ENCODE assay signal across 3 cellular contexts in the genomic region with DNA sequence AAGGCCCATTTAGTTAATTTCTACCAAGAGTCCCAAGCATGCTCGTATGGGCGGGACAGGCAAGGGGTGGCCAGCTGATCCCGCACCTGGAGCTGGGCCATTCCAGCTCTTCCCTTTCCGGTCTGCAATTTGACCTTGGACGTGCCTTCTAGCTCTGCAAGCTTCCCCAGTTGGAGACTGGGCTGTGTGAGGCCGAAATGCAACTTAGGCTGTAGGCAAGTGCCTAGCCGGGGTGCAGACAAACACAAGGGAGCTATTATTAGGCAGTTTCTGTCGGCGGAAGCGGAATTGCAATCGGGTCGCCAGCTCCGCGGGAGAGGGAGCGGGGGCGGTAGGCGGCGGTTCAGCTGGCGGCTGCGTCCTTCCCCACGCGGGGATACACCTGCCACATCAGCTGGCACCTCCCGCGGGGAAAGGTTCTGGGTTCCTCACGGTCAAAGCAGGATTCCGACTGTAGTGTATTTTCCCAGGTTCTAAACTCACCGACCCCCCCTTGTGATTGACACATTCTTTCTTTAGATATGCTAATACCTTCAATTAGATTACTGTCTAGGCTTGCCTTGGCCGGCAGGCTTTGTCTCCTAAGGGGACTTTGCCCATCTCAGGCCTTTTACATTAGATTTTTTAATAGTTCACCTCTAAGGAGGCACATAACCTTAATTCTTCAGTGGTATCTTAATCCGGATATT.
TF ChIP-seq lines count a peak whose summit lies in the region.

No MANE protein-coding gene starts in this region.

TF ChIP-seq in liver, 16 proteins besides CTCF, POLR2A, EP300 and RAD21:
- TF ChIP-seq FOXA1 (IDR thresholded peaks at IDR 0.05), result no peak
- TF ChIP-seq, protein P1, sequence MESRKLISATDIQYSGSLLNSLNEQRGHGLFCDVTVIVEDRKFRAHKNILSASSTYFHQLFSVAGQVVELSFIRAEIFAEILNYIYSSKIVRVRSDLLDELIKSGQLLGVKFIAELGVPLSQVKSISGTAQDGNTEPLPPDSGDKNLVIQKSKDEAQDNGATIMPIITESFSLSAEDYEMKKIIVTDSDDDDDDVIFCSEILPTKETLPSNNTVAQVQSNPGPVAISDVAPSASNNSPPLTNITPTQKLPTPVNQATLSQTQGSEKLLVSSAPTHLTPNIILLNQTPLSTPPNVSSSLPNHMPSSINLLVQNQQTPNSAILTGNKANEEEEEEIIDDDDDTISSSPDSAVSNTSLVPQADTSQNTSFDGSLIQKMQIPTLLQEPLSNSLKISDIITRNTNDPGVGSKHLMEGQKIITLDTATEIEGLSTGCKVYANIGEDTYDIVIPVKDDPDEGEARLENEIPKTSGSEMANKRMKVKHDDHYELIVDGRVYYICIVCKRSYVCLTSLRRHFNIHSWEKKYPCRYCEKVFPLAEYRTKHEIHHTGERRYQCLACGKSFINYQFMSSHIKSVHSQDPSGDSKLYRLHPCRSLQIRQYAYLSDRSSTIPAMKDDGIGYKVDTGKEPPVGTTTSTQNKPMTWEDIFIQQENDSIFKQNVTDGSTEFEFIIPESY (IDR thresholded peaks at IDR 0.05), result no peak
- no peak for TF ChIP-seq FOXA2 (IDR thresholded peaks at IDR 0.05)
- peak; percentile 9 for TF ChIP-seq SP1 (IDR thresholded peaks at IDR 0.05)
- peak; percentile 59 to 76 for TF ChIP-seq EGR1 (IDR thresholded peaks at IDR 0.05; ENCODE audit: low read depth in 2 of 2)
- TF ChIP-seq, protein P2, sequence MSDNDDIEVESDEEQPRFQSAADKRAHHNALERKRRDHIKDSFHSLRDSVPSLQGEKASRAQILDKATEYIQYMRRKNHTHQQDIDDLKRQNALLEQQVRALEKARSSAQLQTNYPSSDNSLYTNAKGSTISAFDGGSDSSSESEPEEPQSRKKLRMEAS (IDR thresholded peaks at IDR 0.05), result no peak
- no peak for TF ChIP-seq TAF1 (conservative IDR thresholded peaks at IDR 0.05)
- TF ChIP-seq, protein P3, sequence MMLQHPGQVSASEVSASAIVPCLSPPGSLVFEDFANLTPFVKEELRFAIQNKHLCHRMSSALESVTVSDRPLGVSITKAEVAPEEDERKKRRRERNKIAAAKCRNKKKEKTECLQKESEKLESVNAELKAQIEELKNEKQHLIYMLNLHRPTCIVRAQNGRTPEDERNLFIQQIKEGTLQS (IDR thresholded peaks at IDR 0.05), result no peak
- TF ChIP-seq, protein P4, sequence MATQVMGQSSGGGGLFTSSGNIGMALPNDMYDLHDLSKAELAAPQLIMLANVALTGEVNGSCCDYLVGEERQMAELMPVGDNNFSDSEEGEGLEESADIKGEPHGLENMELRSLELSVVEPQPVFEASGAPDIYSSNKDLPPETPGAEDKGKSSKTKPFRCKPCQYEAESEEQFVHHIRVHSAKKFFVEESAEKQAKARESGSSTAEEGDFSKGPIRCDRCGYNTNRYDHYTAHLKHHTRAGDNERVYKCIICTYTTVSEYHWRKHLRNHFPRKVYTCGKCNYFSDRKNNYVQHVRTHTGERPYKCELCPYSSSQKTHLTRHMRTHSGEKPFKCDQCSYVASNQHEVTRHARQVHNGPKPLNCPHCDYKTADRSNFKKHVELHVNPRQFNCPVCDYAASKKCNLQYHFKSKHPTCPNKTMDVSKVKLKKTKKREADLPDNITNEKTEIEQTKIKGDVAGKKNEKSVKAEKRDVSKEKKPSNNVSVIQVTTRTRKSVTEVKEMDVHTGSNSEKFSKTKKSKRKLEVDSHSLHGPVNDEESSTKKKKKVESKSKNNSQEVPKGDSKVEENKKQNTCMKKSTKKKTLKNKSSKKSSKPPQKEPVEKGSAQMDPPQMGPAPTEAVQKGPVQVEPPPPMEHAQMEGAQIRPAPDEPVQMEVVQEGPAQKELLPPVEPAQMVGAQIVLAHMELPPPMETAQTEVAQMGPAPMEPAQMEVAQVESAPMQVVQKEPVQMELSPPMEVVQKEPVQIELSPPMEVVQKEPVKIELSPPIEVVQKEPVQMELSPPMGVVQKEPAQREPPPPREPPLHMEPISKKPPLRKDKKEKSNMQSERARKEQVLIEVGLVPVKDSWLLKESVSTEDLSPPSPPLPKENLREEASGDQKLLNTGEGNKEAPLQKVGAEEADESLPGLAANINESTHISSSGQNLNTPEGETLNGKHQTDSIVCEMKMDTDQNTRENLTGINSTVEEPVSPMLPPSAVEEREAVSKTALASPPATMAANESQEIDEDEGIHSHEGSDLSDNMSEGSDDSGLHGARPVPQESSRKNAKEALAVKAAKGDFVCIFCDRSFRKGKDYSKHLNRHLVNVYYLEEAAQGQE (IDR thresholded peaks at IDR 0.05), result no peak
- TF ChIP-seq JUND (IDR thresholded peaks at IDR 0.05), result no peak
- no peak for TF ChIP-seq YY1 (IDR thresholded peaks at IDR 0.05)
- TF ChIP-seq GABPA (IDR thresholded peaks at IDR 0.05 in 1 of 2, conservative IDR thresholded peaks at IDR 0.05 in 1 of 2), result peak in 1 of 2 donors; percentile 56
- TF ChIP-seq HNF4A (conservative IDR thresholded peaks at IDR 0.05), result no peak
- no peak for TF ChIP-seq HNF4G (IDR thresholded peaks at IDR 0.05)
- peak; percentile 49 for TF ChIP-seq NR2F2 (IDR thresholded peaks at IDR 0.05)
- TF ChIP-seq RXRA (IDR thresholded peaks at IDR 0.05), result no peak

TF ChIP-seq in HepG2, 621 proteins besides CTCF, POLR2A, EP300 and RAD21:
- TF ChIP-seq SYNCRIP (IDR thresholded peaks at IDR 0.05; ENCODE audit: insufficient read depth, low read depth, low read length), result no peak
- no peak for TF ChIP-seq SMYD3 (CRISPR knock-in tag; IDR thresholded peaks at IDR 0.05)
- TF ChIP-seq RXRB (CRISPR knock-in tag; IDR thresholded peaks at IDR 0.05; ENCODE audit: borderline replicate concordance), result no peak
- TF ChIP-seq HMG20A (CRISPR knock-in tag; IDR thresholded peaks at IDR 0.05; ENCODE audit: borderline replicate concordance), result no peak
- TF ChIP-seq MTA3 (CRISPR knock-in tag; IDR thresholded peaks at IDR 0.05), result no peak
- TF ChIP-seq, protein P5, sequence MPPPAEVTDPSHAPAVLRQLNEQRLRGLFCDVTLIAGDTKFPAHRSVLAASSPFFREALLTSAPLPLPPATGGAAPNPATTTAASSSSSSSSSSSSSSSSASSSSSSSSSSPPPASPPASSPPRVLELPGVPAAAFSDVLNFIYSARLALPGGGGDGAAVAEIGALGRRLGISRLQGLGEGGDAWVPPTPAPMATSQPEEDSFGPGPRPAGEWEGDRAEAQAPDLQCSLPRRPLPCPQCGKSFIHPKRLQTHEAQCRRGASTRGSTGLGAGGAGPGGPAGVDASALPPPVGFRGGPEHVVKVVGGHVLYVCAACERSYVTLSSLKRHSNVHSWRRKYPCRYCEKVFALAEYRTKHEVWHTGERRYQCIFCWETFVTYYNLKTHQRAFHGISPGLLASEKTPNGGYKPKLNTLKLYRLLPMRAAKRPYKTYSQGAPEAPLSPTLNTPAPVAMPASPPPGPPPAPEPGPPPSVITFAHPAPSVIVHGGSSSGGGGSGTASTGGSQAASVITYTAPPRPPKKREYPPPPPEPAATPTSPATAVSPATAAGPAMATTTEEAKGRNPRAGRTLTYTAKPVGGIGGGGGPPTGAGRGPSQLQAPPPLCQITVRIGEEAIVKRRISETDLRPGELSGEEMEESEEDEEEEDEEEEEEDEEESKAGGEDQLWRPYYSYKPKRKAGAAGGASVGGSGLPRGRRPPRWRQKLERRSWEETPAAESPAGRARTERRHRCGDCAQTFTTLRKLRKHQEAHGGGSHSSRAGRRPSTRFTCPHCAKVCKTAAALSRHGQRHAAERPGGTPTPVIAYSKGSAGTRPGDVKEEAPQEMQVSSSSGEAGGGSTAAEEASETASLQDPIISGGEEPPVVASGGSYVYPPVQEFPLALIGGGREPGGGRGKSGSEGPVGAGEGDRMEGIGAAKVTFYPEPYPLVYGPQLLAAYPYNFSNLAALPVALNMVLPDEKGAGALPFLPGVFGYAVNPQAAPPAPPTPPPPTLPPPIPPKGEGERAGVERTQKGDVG (CRISPR knock-in tag; IDR thresholded peaks at IDR 0.05; ENCODE audit: borderline replicate concordance), result no peak
- TF ChIP-seq, protein P6, sequence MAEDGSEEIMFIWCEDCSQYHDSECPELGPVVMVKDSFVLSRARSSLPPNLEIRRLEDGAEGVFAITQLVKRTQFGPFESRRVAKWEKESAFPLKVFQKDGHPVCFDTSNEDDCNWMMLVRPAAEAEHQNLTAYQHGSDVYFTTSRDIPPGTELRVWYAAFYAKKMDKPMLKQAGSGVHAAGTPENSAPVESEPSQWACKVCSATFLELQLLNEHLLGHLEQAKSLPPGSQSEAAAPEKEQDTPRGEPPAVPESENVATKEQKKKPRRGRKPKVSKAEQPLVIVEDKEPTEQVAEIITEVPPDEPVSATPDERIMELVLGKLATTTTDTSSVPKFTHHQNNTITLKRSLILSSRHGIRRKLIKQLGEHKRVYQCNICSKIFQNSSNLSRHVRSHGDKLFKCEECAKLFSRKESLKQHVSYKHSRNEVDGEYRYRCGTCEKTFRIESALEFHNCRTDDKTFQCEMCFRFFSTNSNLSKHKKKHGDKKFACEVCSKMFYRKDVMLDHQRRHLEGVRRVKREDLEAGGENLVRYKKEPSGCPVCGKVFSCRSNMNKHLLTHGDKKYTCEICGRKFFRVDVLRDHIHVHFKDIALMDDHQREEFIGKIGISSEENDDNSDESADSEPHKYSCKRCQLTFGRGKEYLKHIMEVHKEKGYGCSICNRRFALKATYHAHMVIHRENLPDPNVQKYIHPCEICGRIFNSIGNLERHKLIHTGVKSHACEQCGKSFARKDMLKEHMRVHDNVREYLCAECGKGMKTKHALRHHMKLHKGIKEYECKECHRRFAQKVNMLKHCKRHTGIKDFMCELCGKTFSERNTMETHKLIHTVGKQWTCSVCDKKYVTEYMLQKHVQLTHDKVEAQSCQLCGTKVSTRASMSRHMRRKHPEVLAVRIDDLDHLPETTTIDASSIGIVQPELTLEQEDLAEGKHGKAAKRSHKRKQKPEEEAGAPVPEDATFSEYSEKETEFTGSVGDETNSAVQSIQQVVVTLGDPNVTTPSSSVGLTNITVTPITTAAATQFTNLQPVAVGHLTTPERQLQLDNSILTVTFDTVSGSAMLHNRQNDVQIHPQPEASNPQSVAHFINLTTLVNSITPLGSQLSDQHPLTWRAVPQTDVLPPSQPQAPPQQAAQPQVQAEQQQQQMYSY (CRISPR knock-in tag; IDR thresholded peaks at IDR 0.05), result no peak
- TF ChIP-seq KLF12 (CRISPR knock-in tag; IDR thresholded peaks at IDR 0.05; ENCODE audit: borderline replicate concordance), result no peak

TF ChIP-seq in H1, 55 proteins besides CTCF, POLR2A, EP300 and RAD21 (continues in another document):
- no peak for TF ChIP-seq CHD2 (IDR thresholded peaks at IDR 0.05; ENCODE audit: low read length)
- TF ChIP-seq, protein P7, sequence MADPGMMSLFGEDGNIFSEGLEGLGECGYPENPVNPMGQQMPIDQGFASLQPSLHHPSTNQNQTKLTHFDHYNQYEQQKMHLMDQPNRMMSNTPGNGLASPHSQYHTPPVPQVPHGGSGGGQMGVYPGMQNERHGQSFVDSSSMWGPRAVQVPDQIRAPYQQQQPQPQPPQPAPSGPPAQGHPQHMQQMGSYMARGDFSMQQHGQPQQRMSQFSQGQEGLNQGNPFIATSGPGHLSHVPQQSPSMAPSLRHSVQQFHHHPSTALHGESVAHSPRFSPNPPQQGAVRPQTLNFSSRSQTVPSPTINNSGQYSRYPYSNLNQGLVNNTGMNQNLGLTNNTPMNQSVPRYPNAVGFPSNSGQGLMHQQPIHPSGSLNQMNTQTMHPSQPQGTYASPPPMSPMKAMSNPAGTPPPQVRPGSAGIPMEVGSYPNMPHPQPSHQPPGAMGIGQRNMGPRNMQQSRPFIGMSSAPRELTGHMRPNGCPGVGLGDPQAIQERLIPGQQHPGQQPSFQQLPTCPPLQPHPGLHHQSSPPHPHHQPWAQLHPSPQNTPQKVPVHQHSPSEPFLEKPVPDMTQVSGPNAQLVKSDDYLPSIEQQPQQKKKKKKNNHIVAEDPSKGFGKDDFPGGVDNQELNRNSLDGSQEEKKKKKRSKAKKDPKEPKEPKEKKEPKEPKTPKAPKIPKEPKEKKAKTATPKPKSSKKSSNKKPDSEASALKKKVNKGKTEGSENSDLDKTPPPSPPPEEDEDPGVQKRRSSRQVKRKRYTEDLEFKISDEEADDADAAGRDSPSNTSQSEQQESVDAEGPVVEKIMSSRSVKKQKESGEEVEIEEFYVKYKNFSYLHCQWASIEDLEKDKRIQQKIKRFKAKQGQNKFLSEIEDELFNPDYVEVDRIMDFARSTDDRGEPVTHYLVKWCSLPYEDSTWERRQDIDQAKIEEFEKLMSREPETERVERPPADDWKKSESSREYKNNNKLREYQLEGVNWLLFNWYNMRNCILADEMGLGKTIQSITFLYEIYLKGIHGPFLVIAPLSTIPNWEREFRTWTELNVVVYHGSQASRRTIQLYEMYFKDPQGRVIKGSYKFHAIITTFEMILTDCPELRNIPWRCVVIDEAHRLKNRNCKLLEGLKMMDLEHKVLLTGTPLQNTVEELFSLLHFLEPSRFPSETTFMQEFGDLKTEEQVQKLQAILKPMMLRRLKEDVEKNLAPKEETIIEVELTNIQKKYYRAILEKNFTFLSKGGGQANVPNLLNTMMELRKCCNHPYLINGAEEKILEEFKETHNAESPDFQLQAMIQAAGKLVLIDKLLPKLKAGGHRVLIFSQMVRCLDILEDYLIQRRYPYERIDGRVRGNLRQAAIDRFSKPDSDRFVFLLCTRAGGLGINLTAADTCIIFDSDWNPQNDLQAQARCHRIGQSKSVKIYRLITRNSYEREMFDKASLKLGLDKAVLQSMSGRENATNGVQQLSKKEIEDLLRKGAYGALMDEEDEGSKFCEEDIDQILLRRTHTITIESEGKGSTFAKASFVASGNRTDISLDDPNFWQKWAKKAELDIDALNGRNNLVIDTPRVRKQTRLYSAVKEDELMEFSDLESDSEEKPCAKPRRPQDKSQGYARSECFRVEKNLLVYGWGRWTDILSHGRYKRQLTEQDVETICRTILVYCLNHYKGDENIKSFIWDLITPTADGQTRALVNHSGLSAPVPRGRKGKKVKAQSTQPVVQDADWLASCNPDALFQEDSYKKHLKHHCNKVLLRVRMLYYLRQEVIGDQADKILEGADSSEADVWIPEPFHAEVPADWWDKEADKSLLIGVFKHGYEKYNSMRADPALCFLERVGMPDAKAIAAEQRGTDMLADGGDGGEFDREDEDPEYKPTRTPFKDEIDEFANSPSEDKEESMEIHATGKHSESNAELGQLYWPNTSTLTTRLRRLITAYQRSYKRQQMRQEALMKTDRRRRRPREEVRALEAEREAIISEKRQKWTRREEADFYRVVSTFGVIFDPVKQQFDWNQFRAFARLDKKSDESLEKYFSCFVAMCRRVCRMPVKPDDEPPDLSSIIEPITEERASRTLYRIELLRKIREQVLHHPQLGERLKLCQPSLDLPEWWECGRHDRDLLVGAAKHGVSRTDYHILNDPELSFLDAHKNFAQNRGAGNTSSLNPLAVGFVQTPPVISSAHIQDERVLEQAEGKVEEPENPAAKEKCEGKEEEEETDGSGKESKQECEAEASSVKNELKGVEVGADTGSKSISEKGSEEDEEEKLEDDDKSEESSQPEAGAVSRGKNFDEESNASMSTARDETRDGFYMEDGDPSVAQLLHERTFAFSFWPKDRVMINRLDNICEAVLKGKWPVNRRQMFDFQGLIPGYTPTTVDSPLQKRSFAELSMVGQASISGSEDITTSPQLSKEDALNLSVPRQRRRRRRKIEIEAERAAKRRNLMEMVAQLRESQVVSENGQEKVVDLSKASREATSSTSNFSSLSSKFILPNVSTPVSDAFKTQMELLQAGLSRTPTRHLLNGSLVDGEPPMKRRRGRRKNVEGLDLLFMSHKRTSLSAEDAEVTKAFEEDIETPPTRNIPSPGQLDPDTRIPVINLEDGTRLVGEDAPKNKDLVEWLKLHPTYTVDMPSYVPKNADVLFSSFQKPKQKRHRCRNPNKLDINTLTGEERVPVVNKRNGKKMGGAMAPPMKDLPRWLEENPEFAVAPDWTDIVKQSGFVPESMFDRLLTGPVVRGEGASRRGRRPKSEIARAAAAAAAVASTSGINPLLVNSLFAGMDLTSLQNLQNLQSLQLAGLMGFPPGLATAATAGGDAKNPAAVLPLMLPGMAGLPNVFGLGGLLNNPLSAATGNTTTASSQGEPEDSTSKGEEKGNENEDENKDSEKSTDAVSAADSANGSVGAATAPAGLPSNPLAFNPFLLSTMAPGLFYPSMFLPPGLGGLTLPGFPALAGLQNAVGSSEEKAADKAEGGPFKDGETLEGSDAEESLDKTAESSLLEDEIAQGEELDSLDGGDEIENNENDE (IDR thresholded peaks at IDR 0.05; ENCODE audit: insufficient replicate concordance, low read length), result peak; percentile 37
- TF ChIP-seq EZH2 (IDR thresholded peaks at IDR 0.05; ENCODE audit: low read depth, low read length, severe bottlenecking), result peak; percentile 38
- 0 out of 4 replicates have a peak, but pooled peaks have one; percentile 55 for TF ChIP-seq SIN3A (conservative IDR thresholded peaks at IDR 0.05 in 1 of 2, IDR thresholded peaks at IDR 0.05 in 1 of 2; ENCODE audit: low read depth in 1 of 2, low read length in 2 of 2)
- no peak for TF ChIP-seq SIRT6 (IDR thresholded peaks at IDR 0.05; ENCODE audit: low read length)
- peak; percentile 98 for TF ChIP-seq CTBP2 (IDR thresholded peaks at IDR 0.05; ENCODE audit: borderline replicate concordance, insufficient read depth, insufficient read length, low read length)
- TF ChIP-seq KDM4A (IDR thresholded peaks at IDR 0.05; ENCODE audit: low read depth, low read length, severe bottlenecking), result peak; percentile 25
